1 cellular context compared by ENCODE assay signal in the genomic region with DNA sequence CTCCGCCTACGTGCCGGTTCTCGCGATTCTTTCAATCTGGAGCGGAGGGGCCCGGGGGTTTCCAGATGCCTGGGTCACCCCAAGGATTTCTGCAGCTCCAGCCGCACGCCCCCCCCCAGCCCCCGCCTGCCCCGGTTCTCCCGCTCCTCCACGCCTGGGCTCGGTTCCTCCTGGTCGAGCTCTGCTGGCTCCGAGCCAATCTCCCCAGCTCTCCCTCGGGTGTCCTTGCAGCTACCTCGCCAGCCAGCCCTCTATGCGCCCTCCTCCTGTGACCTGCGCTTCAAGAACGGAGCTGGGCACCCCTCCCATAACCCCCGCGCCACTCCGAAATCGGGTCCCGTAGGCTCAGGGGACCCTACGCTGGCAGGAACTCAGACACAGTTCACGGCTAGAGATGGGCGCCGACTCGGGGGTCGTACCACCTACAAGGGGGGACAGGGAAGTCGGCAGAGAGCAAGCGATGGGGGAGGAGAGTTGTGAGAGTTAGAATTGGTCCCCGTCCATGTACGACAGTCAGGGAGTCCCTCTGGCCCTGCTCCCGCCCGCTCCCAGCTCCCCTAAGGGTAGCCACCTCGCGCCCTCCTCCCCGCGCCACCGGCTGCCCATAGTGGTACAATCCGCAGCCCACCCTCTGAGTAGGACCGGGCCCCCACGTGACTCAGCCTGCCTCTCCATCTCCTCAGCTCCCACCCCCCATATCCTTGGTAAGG.
A peak's percentile ranks its signal among the peaks of the same experiment; 100 is the strongest.
TF ChIP-seq lines count a peak whose summit lies in the region.

No MANE protein-coding gene starts in this region.

TF ChIP-seq in HEK293, 187 proteins besides CTCF, POLR2A, EP300 and RAD21 (continued from another document and continues in another):
- TF ChIP-seq, protein P1, sequence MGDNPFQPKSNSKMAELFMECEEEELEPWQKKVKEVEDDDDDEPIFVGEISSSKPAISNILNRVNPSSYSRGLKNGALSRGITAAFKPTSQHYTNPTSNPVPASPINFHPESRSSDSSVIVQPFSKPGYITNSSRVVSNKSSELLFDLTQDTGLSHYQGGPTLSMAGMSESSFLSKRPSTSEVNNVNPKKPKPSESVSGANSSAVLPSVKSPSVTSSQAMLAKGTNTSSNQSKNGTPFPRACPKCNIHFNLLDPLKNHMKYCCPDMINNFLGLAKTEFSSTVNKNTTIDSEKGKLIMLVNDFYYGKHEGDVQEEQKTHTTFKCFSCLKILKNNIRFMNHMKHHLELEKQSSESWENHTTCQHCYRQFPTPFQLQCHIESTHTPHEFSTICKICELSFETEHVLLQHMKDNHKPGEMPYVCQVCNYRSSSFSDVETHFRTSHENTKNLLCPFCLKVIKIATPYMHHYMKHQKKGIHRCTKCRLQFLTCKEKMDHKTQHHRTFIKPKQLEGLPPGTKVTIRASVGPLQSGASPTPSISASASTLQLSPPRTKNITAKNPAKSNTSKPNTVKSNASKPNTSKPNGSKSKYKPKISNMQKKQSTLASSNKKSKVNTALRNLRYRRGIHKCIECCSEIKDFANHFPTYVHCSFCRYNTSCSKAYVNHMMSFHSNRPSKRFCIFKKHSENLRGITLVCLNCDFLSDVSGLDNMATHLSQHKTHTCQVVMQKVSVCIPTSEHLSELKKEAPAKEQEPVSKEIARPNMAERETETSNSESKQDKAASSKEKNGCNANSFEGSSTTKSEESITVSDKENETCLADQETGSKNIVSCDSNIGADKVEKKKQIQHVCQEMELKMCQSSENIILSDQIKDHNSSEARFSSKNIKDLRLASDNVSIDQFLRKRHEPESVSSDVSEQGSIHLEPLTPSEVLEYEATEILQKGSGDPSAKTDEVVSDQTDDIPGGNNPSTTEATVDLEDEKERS (tag by site-specific recombination; IDR thresholded peaks at IDR 0.05): no peak
- no peak for TF ChIP-seq GLI2 (tag by site-specific recombination; IDR thresholded peaks at IDR 0.05; ENCODE audit: borderline replicate concordance, low read depth)
- 0 out of 2 replicates have a peak, but pooled peaks have one; percentile 39 for TF ChIP-seq REPIN1 (tag by site-specific recombination; IDR thresholded peaks at IDR 0.05; ENCODE audit: low read depth)
- peak; percentile 56 for TF ChIP-seq ZNF629 (tag by site-specific recombination; IDR thresholded peaks at IDR 0.05)
- no peak for TF ChIP-seq ZNF792 (tag by site-specific recombination; IDR thresholded peaks at IDR 0.05)
- 0 out of 2 replicates have a peak, but pooled peaks have one; percentile 38 for TF ChIP-seq ZSCAN23 (tag by site-specific recombination; IDR thresholded peaks at IDR 0.05)
- no peak for TF ChIP-seq ZNF48 (tag by site-specific recombination; IDR thresholded peaks at IDR 0.05)
- TF ChIP-seq ZNF501 (tag by site-specific recombination; IDR thresholded peaks at IDR 0.05): peak; percentile 54; the same call in 1 of the 2 replicates
- peak; percentile 73; the same call in 1 of the 2 replicates for TF ChIP-seq ZBTB7A (tag by site-specific recombination; IDR thresholded peaks at IDR 0.05; ENCODE audit: low read depth)
- TF ChIP-seq, protein P2, sequence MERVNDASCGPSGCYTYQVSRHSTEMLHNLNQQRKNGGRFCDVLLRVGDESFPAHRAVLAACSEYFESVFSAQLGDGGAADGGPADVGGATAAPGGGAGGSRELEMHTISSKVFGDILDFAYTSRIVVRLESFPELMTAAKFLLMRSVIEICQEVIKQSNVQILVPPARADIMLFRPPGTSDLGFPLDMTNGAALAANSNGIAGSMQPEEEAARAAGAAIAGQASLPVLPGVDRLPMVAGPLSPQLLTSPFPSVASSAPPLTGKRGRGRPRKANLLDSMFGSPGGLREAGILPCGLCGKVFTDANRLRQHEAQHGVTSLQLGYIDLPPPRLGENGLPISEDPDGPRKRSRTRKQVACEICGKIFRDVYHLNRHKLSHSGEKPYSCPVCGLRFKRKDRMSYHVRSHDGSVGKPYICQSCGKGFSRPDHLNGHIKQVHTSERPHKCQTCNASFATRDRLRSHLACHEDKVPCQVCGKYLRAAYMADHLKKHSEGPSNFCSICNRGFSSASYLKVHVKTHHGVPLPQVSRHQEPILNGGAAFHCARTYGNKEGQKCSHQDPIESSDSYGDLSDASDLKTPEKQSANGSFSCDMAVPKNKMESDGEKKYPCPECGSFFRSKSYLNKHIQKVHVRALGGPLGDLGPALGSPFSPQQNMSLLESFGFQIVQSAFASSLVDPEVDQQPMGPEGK (tag by site-specific recombination; IDR thresholded peaks at IDR 0.05): peak; percentile 80
- peak; percentile 75; the same call in 1 of the 2 replicates for TF ChIP-seq ZNF777 (tag by site-specific recombination; IDR thresholded peaks at IDR 0.05; ENCODE audit: borderline replicate concordance)
- TF ChIP-seq KLF8 (tag by site-specific recombination; IDR thresholded peaks at IDR 0.05): peak; percentile 73
- peak; percentile 77 for TF ChIP-seq ZBTB20 (tag by site-specific recombination; IDR thresholded peaks at IDR 0.05)
- peak; percentile 49; the same call in 1 of the 2 replicates for TF ChIP-seq GLIS1 (tag by site-specific recombination; IDR thresholded peaks at IDR 0.05)
- TF ChIP-seq, protein P3, sequence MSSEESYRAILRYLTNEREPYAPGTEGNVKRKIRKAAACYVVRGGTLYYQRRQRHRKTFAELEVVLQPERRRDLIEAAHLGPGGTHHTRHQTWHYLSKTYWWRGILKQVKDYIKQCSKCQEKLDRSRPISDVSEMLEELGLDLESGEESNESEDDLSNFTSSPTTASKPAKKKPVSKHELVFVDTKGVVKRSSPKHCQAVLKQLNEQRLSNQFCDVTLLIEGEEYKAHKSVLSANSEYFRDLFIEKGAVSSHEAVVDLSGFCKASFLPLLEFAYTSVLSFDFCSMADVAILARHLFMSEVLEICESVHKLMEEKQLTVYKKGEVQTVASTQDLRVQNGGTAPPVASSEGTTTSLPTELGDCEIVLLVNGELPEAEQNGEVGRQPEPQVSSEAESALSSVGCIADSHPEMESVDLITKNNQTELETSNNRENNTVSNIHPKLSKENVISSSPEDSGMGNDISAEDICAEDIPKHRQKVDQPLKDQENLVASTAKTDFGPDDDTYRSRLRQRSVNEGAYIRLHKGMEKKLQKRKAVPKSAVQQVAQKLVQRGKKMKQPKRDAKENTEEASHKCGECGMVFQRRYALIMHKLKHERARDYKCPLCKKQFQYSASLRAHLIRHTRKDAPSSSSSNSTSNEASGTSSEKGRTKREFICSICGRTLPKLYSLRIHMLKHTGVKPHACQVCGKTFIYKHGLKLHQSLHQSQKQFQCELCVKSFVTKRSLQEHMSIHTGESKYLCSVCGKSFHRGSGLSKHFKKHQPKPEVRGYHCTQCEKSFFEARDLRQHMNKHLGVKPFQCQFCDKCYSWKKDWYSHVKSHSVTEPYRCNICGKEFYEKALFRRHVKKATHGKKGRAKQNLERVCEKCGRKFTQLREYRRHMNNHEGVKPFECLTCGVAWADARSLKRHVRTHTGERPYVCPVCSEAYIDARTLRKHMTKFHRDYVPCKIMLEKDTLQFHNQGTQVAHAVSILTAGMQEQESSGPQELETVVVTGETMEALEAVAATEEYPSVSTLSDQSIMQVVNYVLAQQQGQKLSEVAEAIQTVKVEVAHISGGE (tag by site-specific recombination; conservative IDR thresholded peaks at IDR 0.05; ENCODE audit: low read depth): peak; percentile 35; the same call in 1 of the 2 replicates
- no peak for TF ChIP-seq BCL11B (tag by site-specific recombination; IDR thresholded peaks at IDR 0.05; ENCODE audit: low read depth)
- peak; percentile 72; the same call in 1 of the 2 replicates for TF ChIP-seq ZNF24 (tag by site-specific recombination; IDR thresholded peaks at IDR 0.05)
- TF ChIP-seq ZNF394 (tag by site-specific recombination; IDR thresholded peaks at IDR 0.05; ENCODE audit: borderline replicate concordance): peak; percentile 53; the same call in 1 of the 2 replicates
- peak; percentile 70 for TF ChIP-seq ZIC2 (tag by site-specific recombination; IDR thresholded peaks at IDR 0.05)
- TF ChIP-seq, protein P4, sequence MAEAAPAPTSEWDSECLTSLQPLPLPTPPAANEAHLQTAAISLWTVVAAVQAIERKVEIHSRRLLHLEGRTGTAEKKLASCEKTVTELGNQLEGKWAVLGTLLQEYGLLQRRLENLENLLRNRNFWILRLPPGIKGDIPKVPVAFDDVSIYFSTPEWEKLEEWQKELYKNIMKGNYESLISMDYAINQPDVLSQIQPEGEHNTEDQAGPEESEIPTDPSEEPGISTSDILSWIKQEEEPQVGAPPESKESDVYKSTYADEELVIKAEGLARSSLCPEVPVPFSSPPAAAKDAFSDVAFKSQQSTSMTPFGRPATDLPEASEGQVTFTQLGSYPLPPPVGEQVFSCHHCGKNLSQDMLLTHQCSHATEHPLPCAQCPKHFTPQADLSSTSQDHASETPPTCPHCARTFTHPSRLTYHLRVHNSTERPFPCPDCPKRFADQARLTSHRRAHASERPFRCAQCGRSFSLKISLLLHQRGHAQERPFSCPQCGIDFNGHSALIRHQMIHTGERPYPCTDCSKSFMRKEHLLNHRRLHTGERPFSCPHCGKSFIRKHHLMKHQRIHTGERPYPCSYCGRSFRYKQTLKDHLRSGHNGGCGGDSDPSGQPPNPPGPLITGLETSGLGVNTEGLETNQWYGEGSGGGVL (tag by site-specific recombination; IDR thresholded peaks at IDR 0.05): peak; percentile 65
- TF ChIP-seq GLIS2 (tag by site-specific recombination; IDR thresholded peaks at IDR 0.05): peak; percentile 94
- TF ChIP-seq ZFHX2 (tag by site-specific recombination; conservative IDR thresholded peaks at IDR 0.05): peak; percentile 54
- peak; percentile 92; the same call in 1 of the 2 replicates for TF ChIP-seq ZNF335 (tag by site-specific recombination; conservative IDR thresholded peaks at IDR 0.05)
- peak; percentile 48; the same call in 1 of the 2 replicates for TF ChIP-seq ZNF324 (tag by site-specific recombination; IDR thresholded peaks at IDR 0.05)
- TF ChIP-seq ZNF596 (tag by site-specific recombination; IDR thresholded peaks at IDR 0.05): no peak
- TF ChIP-seq SP7 (tag by site-specific recombination; IDR thresholded peaks at IDR 0.05): peak; percentile 70; the same call in 1 of the 2 replicates
- peak; percentile 83 for TF ChIP-seq ZBTB8A (tag by site-specific recombination; IDR thresholded peaks at IDR 0.05)
- TF ChIP-seq ZNF16 (tag by site-specific recombination; IDR thresholded peaks at IDR 0.05; ENCODE audit: low read depth): no peak
- no peak for TF ChIP-seq ZNF768 (tag by site-specific recombination; IDR thresholded peaks at IDR 0.05)
- TF ChIP-seq ZEB2 (tag by site-specific recombination; IDR thresholded peaks at IDR 0.05): peak; percentile 81
- TF ChIP-seq ZNF548 (tag by site-specific recombination; IDR thresholded peaks at IDR 0.05): no peak
- no peak for TF ChIP-seq ZNF473 (tag by site-specific recombination; IDR thresholded peaks at IDR 0.05)
- TF ChIP-seq KLF16 (tag by site-specific recombination; IDR thresholded peaks at IDR 0.05): 0 out of 2 replicates have a peak, but pooled peaks have one; percentile 75
- TF ChIP-seq, protein P5, sequence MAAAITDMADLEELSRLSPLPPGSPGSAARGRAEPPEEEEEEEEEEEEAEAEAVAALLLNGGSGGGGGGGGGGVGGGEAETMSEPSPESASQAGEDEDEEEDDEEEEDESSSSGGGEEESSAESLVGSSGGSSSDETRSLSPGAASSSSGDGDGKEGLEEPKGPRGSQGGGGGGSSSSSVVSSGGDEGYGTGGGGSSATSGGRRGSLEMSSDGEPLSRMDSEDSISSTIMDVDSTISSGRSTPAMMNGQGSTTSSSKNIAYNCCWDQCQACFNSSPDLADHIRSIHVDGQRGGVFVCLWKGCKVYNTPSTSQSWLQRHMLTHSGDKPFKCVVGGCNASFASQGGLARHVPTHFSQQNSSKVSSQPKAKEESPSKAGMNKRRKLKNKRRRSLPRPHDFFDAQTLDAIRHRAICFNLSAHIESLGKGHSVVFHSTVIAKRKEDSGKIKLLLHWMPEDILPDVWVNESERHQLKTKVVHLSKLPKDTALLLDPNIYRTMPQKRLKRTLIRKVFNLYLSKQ (tag by site-specific recombination; IDR thresholded peaks at IDR 0.05; ENCODE audit: borderline replicate concordance): 0 out of 2 replicates have a peak, but pooled peaks have one; percentile 57
- TF ChIP-seq MYNN (tag by site-specific recombination; IDR thresholded peaks at IDR 0.05; ENCODE audit: borderline replicate concordance): peak; percentile 8; the same call in 1 of the 2 replicates
- 0 out of 2 replicates have a peak, but pooled peaks have one; percentile 47 for TF ChIP-seq ZNF558 (tag by site-specific recombination; IDR thresholded peaks at IDR 0.05)
- no peak; the same call in 1 of the 2 replicates for TF ChIP-seq ZNF785 (tag by site-specific recombination; IDR thresholded peaks at IDR 0.05)
- no peak for TF ChIP-seq ZNF140 (tag by site-specific recombination; IDR thresholded peaks at IDR 0.05)
- peak; percentile 59; the same call in 1 of the 2 replicates for TF ChIP-seq KLF9 (tag by site-specific recombination; IDR thresholded peaks at IDR 0.05; ENCODE audit: low read depth)
- no peak for TF ChIP-seq ZNF561 (tag by site-specific recombination; IDR thresholded peaks at IDR 0.05; ENCODE audit: borderline replicate concordance)
- TF ChIP-seq ZNF600 (tag by site-specific recombination; IDR thresholded peaks at IDR 0.05): 0 out of 2 replicates have a peak, but pooled peaks have one; percentile 37
- TF ChIP-seq, protein P6, sequence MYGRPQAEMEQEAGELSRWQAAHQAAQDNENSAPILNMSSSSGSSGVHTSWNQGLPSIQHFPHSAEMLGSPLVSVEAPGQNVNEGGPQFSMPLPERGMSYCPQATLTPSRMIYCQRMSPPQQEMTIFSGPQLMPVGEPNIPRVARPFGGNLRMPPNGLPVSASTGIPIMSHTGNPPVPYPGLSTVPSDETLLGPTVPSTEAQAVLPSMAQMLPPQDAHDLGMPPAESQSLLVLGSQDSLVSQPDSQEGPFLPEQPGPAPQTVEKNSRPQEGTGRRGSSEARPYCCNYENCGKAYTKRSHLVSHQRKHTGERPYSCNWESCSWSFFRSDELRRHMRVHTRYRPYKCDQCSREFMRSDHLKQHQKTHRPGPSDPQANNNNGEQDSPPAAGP (tag by site-specific recombination; IDR thresholded peaks at IDR 0.05): peak; percentile 75; the same call in 1 of the 2 replicates
- TF ChIP-seq, protein P7, sequence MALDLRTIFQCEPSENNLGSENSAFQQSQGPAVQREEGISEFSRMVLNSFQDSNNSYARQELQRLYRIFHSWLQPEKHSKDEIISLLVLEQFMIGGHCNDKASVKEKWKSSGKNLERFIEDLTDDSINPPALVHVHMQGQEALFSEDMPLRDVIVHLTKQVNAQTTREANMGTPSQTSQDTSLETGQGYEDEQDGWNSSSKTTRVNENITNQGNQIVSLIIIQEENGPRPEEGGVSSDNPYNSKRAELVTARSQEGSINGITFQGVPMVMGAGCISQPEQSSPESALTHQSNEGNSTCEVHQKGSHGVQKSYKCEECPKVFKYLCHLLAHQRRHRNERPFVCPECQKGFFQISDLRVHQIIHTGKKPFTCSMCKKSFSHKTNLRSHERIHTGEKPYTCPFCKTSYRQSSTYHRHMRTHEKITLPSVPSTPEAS (tag by site-specific recombination; IDR thresholded peaks at IDR 0.05): no peak
